ENCODE assay signal across 8 cellular contexts in genomic region chr16:83926726-83927397, GRCh38. TPM values are rescaled to one million over a fixed set of nuclear protein-coding genes. Genes with fewer than 3 reads are reported as not detected.
DNase-seq lines count a peak whose midpoint lies in the region; ATAC-seq and TF ChIP-seq lines count a peak whose summit lies in the region.

No MANE protein-coding gene starts in this region.

- peak overlapping the region; percentile 63 for H3K27ac ChIP-seq in HCT116 (ENCODE audit: low read depth, low read length)
- H3K27ac ChIP-seq in esophagus (ENCODE audit: low read depth in 2 of 2, low read length in 1 of 2), result peak overlapping the region; percentile 76 to 81

- H3K9me3 ChIP-seq in HCT116 (ENCODE audit: control insufficient read depth in 1 of 2, insufficient read depth in 1 of 2, low read depth in 1 of 2, low read length in 2 of 2) (no peaks in the 10 kb centered on the region), esophagus (ENCODE audit: control insufficient read depth in 2 of 2, insufficient read depth in 1 of 2, low read depth in 1 of 2, low read length in 1 of 2) (no peaks in the 10 kb centered on the region)

- H3K9me3 Mint-ChIP-seq in mesothelial cell of epicardium, result no peaks in the 10 kb centered on the region

- H3K36me3 ChIP-seq in HCT116 (ENCODE audit: control insufficient read depth in 1 of 2, insufficient read depth in 2 of 2, low read length in 2 of 2) (no peaks in the 10 kb centered on the region), esophagus (ENCODE audit: control insufficient read depth in 2 of 2, insufficient read depth in 2 of 2, low read length in 1 of 2) (peaks cover 0 to 6% of the 10 kb centered on the region in 2 donors)

- peaks cover 2% of the 10 kb centered on the region for H3K27me3 Mint-ChIP-seq in mesothelial cell of epicardium (ENCODE audit: low read depth)

- no peaks in the 10 kb centered on the region for H4K20me1 ChIP-seq in HCT116 (ENCODE audit: insufficient read depth)

- peak; percentile 97 for TF ChIP-seq RAD21 in HCT116 (IDR thresholded peaks at IDR 0.05; ENCODE audit: low read depth)

- POLR2A ChIA-PET in HCT116 (lab: Charles Lee), result interaction anchor here (0.7 to 2.0 kb wide), 4 partner anchors 10 to 87 kb away, joined by 3 to 8 read pairs (median 4); partner anchors contain the start of gene OSGIN1

- no peaks in the 10 kb centered on the region for H3K36me3 Mint-ChIP-seq in mesothelial cell of epicardium

- H3K4me2 ChIP-seq in HCT116 (ENCODE audit: low read length), result peak overlapping the region; percentile 86

- DNase-seq in DMS79 (lab: John Stamatoyannopoulos, UW) (peak; percentile 22), HCT116 (ENCODE audit: low read depth, low spot score) (peak; percentile 86), NCI-H748 treated with DMSO at 0.1 percent for 48 hours (lab: John Stamatoyannopoulos, UW) (peak; percentile 34), activated T-cell treated with anti-CD3 and anti-CD28 coated beads for 24 hours (ENCODE audit: low read depth) (peak; percentile 47), mesothelial cell of epicardium (ENCODE audit: low spot score in 2 of 2, unreplicated experiment in 2 of 2) (peak; percentile 63 to 93)
- peak; percentile 40 for DNase-seq in stimulated activated CD8-positive, alpha-beta memory T cell treated with anti-CD3 and anti-CD28 coated beads, Interleukin-4, amount 100 ng/mL, for 24 hours (ENCODE audit: low read depth)

- no peaks in the 10 kb centered on the region for H3K9me2 ChIP-seq in HCT116 (ENCODE audit: insufficient read depth)

- H3K4me1 ChIP-seq in HCT116 (ENCODE audit: control insufficient read depth in 1 of 2, insufficient read depth in 2 of 2, low read length in 2 of 2) (peaks cover 7 to 26% of the 10 kb centered on the region in 2 experiments), esophagus (ENCODE audit: control insufficient read depth in 2 of 2, insufficient read depth in 2 of 2, low read length in 1 of 2) (peaks cover 0 to 4% of the 10 kb centered on the region in 2 donors)

- H3K9ac ChIP-seq in HCT116 (ENCODE audit: low read length), result peak overlapping the region; percentile 71

- ATAC-seq in HCT116 (peak; percentile 95), GM18861 (IDR thresholded peaks at IDR 0.05; ENCODE audit: unreplicated experiment) (no peak)

- peak overlapping the region; percentile 92 for H3K27ac Mint-ChIP-seq in mesothelial cell of epicardium

- TF ChIP-seq CTCF in HCT116 (IDR thresholded peaks at IDR 0.05 in 2 of 3, conservative IDR thresholded peaks at IDR 0.05 in 1 of 3; ENCODE audit: borderline replicate concordance in 1 of 3, insufficient read depth in 1 of 3, low read depth in 2 of 3, low read length in 2 of 3) (peak; percentile 95 to 100 (median 99)), mesothelial cell of epicardium (IDR thresholded peaks at IDR 0.05; ENCODE audit: unreplicated experiment) (peak; percentile 87)

- TSS peak; percentile 80 for BruUV-seq in HCT116 (replicated peaks; lab: Mats Ljungman, UMichigan)

- RAD21 ChIA-PET in HCT116 (lab: Charles Lee; ENCODE audit: low non-redundant PET in 1 of 2, low total read pairs in 2 of 2, uncharacterized antibody in 2 of 2, unreplicated experiment in 2 of 2), result interaction anchor here in 1 of 2 experiments (1.0 kb wide), 1 partner anchor 27 kb away, joined by 4 read pairs; the partner anchor contains the start of gene OSGIN1

- H3K4me3 Mint-ChIP-seq in mesothelial cell of epicardium, result peak overlapping the region; percentile 64

- H2AFZ ChIP-seq in HCT116 (ENCODE audit: low read depth, low read length, poor library complexity, severe bottlenecking), result peak overlapping the region; percentile 79

- TF ChIP-seq POLR2A in HCT116 (IDR thresholded peaks at IDR 0.05; ENCODE audit: borderline replicate concordance, extremely low read depth, insufficient read depth, insufficient read length), result peak; percentile 30

- H3K4me3 ChIP-seq in HCT116 (replicated peaks in 1 of 2; ENCODE audit: low read depth in 1 of 2, low read length in 2 of 2) (peak overlapping the region; percentile 52 to 58), esophagus (ENCODE audit: low read depth in 1 of 2, low read length in 2 of 2) (peak overlapping the region; percentile 27 to 38)

- no peaks in the 10 kb centered on the region for H3K79me2 ChIP-seq in HCT116 (ENCODE audit: insufficient read depth, low read length)

- CTCF ChIA-PET in HCT116 (lab: Charles Lee), result interaction anchor here (0.8 to 2.5 kb wide), 14 partner anchors 9 to 1046 kb away, joined by 3 to 13 read pairs (median 4); partner anchors contain the start of gene OSGIN1

- H3K4me1 Mint-ChIP-seq in mesothelial cell of epicardium, result peaks cover 8% of the 10 kb centered on the region

- intact Hi-C loops in HCT116 (cut with micrococcal nuclease), result loop anchor here (1.0 kb wide), 3 partner anchors 26 to 138 kb away; partner anchors contain the start of gene OSGIN1

- H3K27me3 ChIP-seq in HCT116 (ENCODE audit: insufficient read depth, low read length), result no peaks in the 10 kb centered on the region
- H3K27me3 ChIP-seq in esophagus (ENCODE audit: control insufficient read depth in 1 of 2, insufficient read depth in 2 of 2, low read length in 2 of 2), result no peaks in the 10 kb centered on the region

- 13 to 18% methylated on average over 35 of the region's 35 CpGs for WGBS in esophagus, 2 donors

TF ChIP-seq in HCT116, 20 proteins besides CTCF, POLR2A, EP300 and RAD21 (continues in another document):
- TF ChIP-seq TCF7L2 (IDR thresholded peaks at IDR 0.05; ENCODE audit: borderline replicate concordance, extremely low read depth, insufficient read depth, insufficient read length), result no peak
- peak; percentile 58 for TF ChIP-seq ZBTB33 (IDR thresholded peaks at IDR 0.05; ENCODE audit: extremely low read depth, insufficient replicate concordance, low read length)
- no peak for TF ChIP-seq REST (IDR thresholded peaks at IDR 0.05; ENCODE audit: low read depth)
- no peak for TF ChIP-seq CEBPB (IDR thresholded peaks at IDR 0.05; ENCODE audit: low read depth)
- TF ChIP-seq SIN3A (IDR thresholded peaks at IDR 0.05; ENCODE audit: low read depth), result no peak
- peak; percentile 85 for TF ChIP-seq YY1 (IDR thresholded peaks at IDR 0.05; ENCODE audit: extremely low read depth, insufficient replicate concordance, low read depth, low read length)
- no peak for TF ChIP-seq CBX3 (IDR thresholded peaks at IDR 0.05; ENCODE audit: low read depth)
- no peak; the same call in 1 of the 2 replicates for TF ChIP-seq SP1 (IDR thresholded peaks at IDR 0.05; ENCODE audit: low read depth)
- TF ChIP-seq MAX (IDR thresholded peaks at IDR 0.05), result no peak
- no peak for TF ChIP-seq JUND (IDR thresholded peaks at IDR 0.05)
- TF ChIP-seq FOSL1 (IDR thresholded peaks at IDR 0.05; ENCODE audit: low read depth), result no peak

RNA-seq across cellular contexts. Expression of gene OSGIN1, which starts 26.2 kb away (rescaled TPM):
- total RNA-seq in HCT116 (2021; ENCODE audit: unreplicated experiment) (19.8 TPM), mesothelial cell of epicardium (2.2 to 2.5 TPM (median 2.3 TPM) in 3 replicates)
- polyA plus RNA-seq in HCT116 (2012), result 21.7 and 26.8 TPM in 2 replicates
- polyA plus RNA-seq in esophagus, result 1 to 10 TPM; 6.0 to 8.3 TPM

RNA-seq across cellular contexts. Expression of gene MLYCD, which starts 27.9 kb away (rescaled TPM):
- total RNA-seq in HCT116 (2021; ENCODE audit: unreplicated experiment), result 3.9 TPM
- polyA plus RNA-seq in HCT116 (2012), result 0.96 and 1.1 TPM in 2 replicates
- polyA plus RNA-seq in esophagus, result 1 to 10 TPM; 1.6 to 2.4 TPM
- total RNA-seq in mesothelial cell of epicardium, result 6.9 to 7.4 TPM (median 7.4 TPM) in 3 replicates

RNA-seq across cellular contexts. Expression of gene NECAB2, which starts 41.2 kb away (rescaled TPM):
- total RNA-seq in HCT116 (2021; ENCODE audit: unreplicated experiment) (0.61 TPM), mesothelial cell of epicardium (1.2 to 1.8 TPM (median 1.5 TPM) in 3 replicates)
- 0.80 and 1.0 TPM in 2 replicates for polyA plus RNA-seq in HCT116 (2012)
- polyA plus RNA-seq in esophagus, result not detected

Comparison
In these comparisons a context has a peak if more than half of its experiments do, and no peak if none do; other contexts are left out.
1. DNase-seq: peak in every context shown above with its lines; median percentile 86 in HCT116; 78 in mesothelial cell of epicardium; 47 in activated T-cell treated with anti-CD3 and anti-CD28 coated beads for 24 hours; 40 in stimulated activated CD8-positive, alpha-beta memory T cell treated with anti-CD3 and anti-CD28 coated beads, Interleukin-4, amount 100 ng/mL, for 24 hours; 34 in NCI-H748 treated with DMSO at 0.1 percent for 48 hours; 22 in DMS79.